In genomic region chr18:54945726-54946125, GRCh38 we compare ENCODE assay signal across 10 cellular contexts. TPM values are rescaled to one million over a fixed set of nuclear protein-coding genes. Genes with fewer than 3 reads are reported as not detected.
DNase-seq lines count a peak whose midpoint lies in the region; ATAC-seq, FAIRE-seq and TF ChIP-seq lines count a peak whose summit lies in the region.
"Had no signal": no experiment of that assay in that cellular context is flagged by ENCODE, and none has a peak within 500 bp of the region (broad histone marks: within the 10 kb centered on the region; RNA-seq: fewer than 3 reads in every experiment).

No MANE protein-coding gene starts in this region.

- POLR2A ChIA-PET in A673 (lab: Charles Lee; ENCODE audit: low non-redundant PET), result interaction anchor here (0.5 kb wide), 1 partner anchor 80 kb away, joined by 4 read pairs; no protein-coding TSS in a partner anchor
- POLR2A ChIA-PET in GM12878 (lab: Charles Lee), result no interaction called here

- no peak overlapping the region for H3K18ac ChIP-seq in mesenchymal stem cell (ENCODE audit: low read depth in 1 of 2, low read length in 2 of 2)

- intact Hi-C loops in A673 (cut with micrococcal nuclease; ENCODE audit: unreplicated experiment), result no loop called here
- intact Hi-C loops in GM12878 (cut with micrococcal nuclease; ENCODE audit: unreplicated experiment), result no loop called here

- TF ChIP-seq CTCF in A673 (conservative IDR thresholded peaks at IDR 0.05; ENCODE audit: low read depth, low read length), result no peak
- no peak for TF ChIP-seq CTCF in HL-60 (IDR thresholded peaks at IDR 0.05; ENCODE audit: insufficient read depth, low read length)
- no peak for TF ChIP-seq CTCF in GM12878 (IDR thresholded peaks at IDR 0.05 in 2 of 3, conservative IDR thresholded peaks at IDR 0.05 in 1 of 3; ENCODE audit: control insufficient read depth in 2 of 3, extremely low read depth in 1 of 3, insufficient read depth in 1 of 3, low read depth in 3 of 3, low read length in 3 of 3)

- no peak overlapping the region for H3K27ac ChIP-seq in A673 (ENCODE audit: low read depth, low read length, poor library complexity, severe bottlenecking)
- H3K27ac ChIP-seq in HL-60 (replicated peaks), result no peak overlapping the region
- no peak overlapping the region for H3K27ac ChIP-seq in GM12878 (ENCODE audit: control insufficient read depth, insufficient read depth)
- no peak overlapping the region for H3K27ac ChIP-seq in mesenchymal stem cell (ENCODE audit: low read length, poor library complexity, severe bottlenecking)

- no peak for TF ChIP-seq EP300 in GM12878 (IDR thresholded peaks at IDR 0.05; ENCODE audit: borderline replicate concordance in 1 of 2, control insufficient read depth in 1 of 2, low read depth in 2 of 2, low read length in 2 of 2)

- ATAC-seq in GM12878 (no peak), HG03432 (IDR thresholded peaks at IDR 0.05; ENCODE audit: unreplicated experiment) (no peak)

- CTCF ChIA-PET in A673 (lab: Charles Lee) (interaction anchor here (0.5 kb wide), 1 partner anchor 37 kb away, joined by 4 read pairs; no protein-coding TSS in a partner anchor), GM12878 (lab: Yijun Ruan, JAX) (interaction anchor here (0.7 to 0.9 kb wide), 2 partner anchors 9 to 34 kb away, joined by 3 read pairs; no protein-coding TSS in a partner anchor)

- H3K9ac ChIP-seq in GM12878 (ENCODE audit: control insufficient read depth, insufficient read depth, low read length), result no peak overlapping the region
- peak overlapping the region; percentile 86 for H3K9ac ChIP-seq in mesenchymal stem cell (ENCODE audit: low read length)

- H3K36me3 ChIP-seq in A673 (ENCODE audit: insufficient read depth, low read length, poor library complexity, severe bottlenecking) (no peaks in the 10 kb centered on the region), GM12878 (ENCODE audit: control insufficient read depth in 2 of 2, insufficient read depth in 2 of 2, low read length in 1 of 2) (no peaks in the 10 kb centered on the region), mesenchymal stem cell (ENCODE audit: control insufficient read depth in 1 of 2, insufficient read depth in 2 of 2, low read depth in 1 of 2, low read length in 2 of 2) (no peaks in the 10 kb centered on the region)

- H2BK12ac ChIP-seq in mesenchymal stem cell (ENCODE audit: low read length in 2 of 2), result no peak overlapping the region

- no peaks in the 10 kb centered on the region for H3K79me1 ChIP-seq in mesenchymal stem cell (replicated peaks; ENCODE audit: low read length, poor library complexity, severe bottlenecking)

- no peak overlapping the region for H3K14ac ChIP-seq in mesenchymal stem cell (ENCODE audit: low read length in 2 of 2)

- no peak for TF ChIP-seq RAD21 in GM12878 (IDR thresholded peaks at IDR 0.05; ENCODE audit: insufficient read depth, low read depth, low read length)

- H3K9me3 ChIP-seq in A673 (ENCODE audit: low read depth, low read length, poor library complexity, severe bottlenecking) (no peaks in the 10 kb centered on the region), GM12878 (replicated peaks; ENCODE audit: control insufficient read depth, insufficient read depth, low read length) (no peaks in the 10 kb centered on the region), mesenchymal stem cell (ENCODE audit: control insufficient read depth, low read length) (no peaks in the 10 kb centered on the region)

- DNase-seq in A673 (ENCODE audit: low spot score) (no peak), HL-60 (ENCODE audit: low read depth in 1 of 2, low spot score in 1 of 2) (no peak), GM12878 (ENCODE audit: low read depth, low spot score) (no peak), mesenchymal stem cell (no peak), HK-2 (ENCODE audit: unreplicated experiment) (no peak), NCI-H748 (lab: John Stamatoyannopoulos, UW; ENCODE audit: unreplicated experiment) (no peak), GF-D8 (lab: John Stamatoyannopoulos, UW) (no peak)
- DNase-seq: anterior cingulate cortex, DMS79 had no signal

- FAIRE-seq in GM12878 (lab: Jason Lieb, UNC), result no peak

- BruUV-seq in A673 (replicated peaks; lab: Mats Ljungman, UMichigan) (no TSS peak), GM12878 (replicated peaks; lab: Mats Ljungman, UMichigan) (no TSS peak)

- WGBS in GM12878 (ENCODE audit: insufficient coverage, insufficient replicate concordance, low lambda C conversion rate, missing lambda C conversion rate), result 97% methylated on average over 2 of the region's 2 CpGs
- WGBS in mesenchymal stem cell, result 100% methylated on average over 2 of the region's 2 CpGs

- no peak overlapping the region for H2BK15ac ChIP-seq in mesenchymal stem cell (ENCODE audit: low read depth, poor library complexity, severe bottlenecking)

- H3K4me3 ChIP-seq in A673 (ENCODE audit: low read depth, low read length, poor library complexity, severe bottlenecking) (peak overlapping the region; percentile 43), HL-60 (replicated peaks; ENCODE audit: insufficient read depth, low read length) (peak overlapping the region; percentile 43; the same call in 1 of the 2 replicates), GM12878 (peak overlapping the region; percentile 54), mesenchymal stem cell (ENCODE audit: insufficient read depth in 1 of 2, low read depth in 1 of 2, low read length in 2 of 2) (peak overlapping the region in 1 of 2 experiments; percentile 75)

- H4K20me1 ChIP-seq in GM12878 (ENCODE audit: control insufficient read depth, insufficient read depth), result no peaks in the 10 kb centered on the region

- peak overlapping the region in 1 of 2 experiments; percentile 67 for H3K4ac ChIP-seq in mesenchymal stem cell (ENCODE audit: low read depth in 1 of 2, low read length in 2 of 2)

- SMC1A ChIA-PET in GM12878 (lab: Charles Lee; ENCODE audit: uncharacterized antibody, unreplicated experiment), result interaction anchor here (0.9 kb wide), 1 partner anchor 12 kb away, joined by 3 read pairs; no protein-coding TSS in a partner anchor

- H3K27me3 ChIP-seq in A673 (replicated peaks; ENCODE audit: insufficient read depth, low read depth, low read length, poor library complexity), result no peaks in the 10 kb centered on the region
- no peaks in the 10 kb centered on the region for H3K27me3 ChIP-seq in HL-60 (ENCODE audit: insufficient read depth, poor library complexity, severe bottlenecking)
- no peaks in the 10 kb centered on the region for H3K27me3 ChIP-seq in GM12878 (replicated peaks in 1 of 2; ENCODE audit: control insufficient read depth in 2 of 2, insufficient read depth in 2 of 2, low read length in 1 of 2)
- no peaks in the 10 kb centered on the region for H3K27me3 ChIP-seq in mesenchymal stem cell (ENCODE audit: control insufficient read depth in 1 of 2, insufficient read depth in 1 of 2, low read length in 2 of 2)

- H3K23ac ChIP-seq in mesenchymal stem cell (ENCODE audit: low read length in 2 of 2), result no peak overlapping the region

- no peak for TF ChIP-seq POLR2A in GM12878 (IDR thresholded peaks at IDR 0.05; ENCODE audit: low read depth, low read length)

- H3K79me2 ChIP-seq in GM12878 (ENCODE audit: control insufficient read depth, insufficient read depth, low read length), result no peaks in the 10 kb centered on the region

- H4K8ac ChIP-seq in mesenchymal stem cell (ENCODE audit: low read length), result peak overlapping the region; percentile 45

- H3K4me2 ChIP-seq in GM12878 (ENCODE audit: control insufficient read depth, insufficient read depth) (peak overlapping the region; percentile 73), mesenchymal stem cell (ENCODE audit: low read length, poor library complexity, severe bottlenecking) (no peak overlapping the region)

- H2BK5ac ChIP-seq in mesenchymal stem cell (ENCODE audit: low read depth, low read length, poor library complexity, severe bottlenecking), result no peak overlapping the region

- H2AFZ ChIP-seq in GM12878 (ENCODE audit: control insufficient read depth, low read depth, low read length) (peak overlapping the region; percentile 54), mesenchymal stem cell (ENCODE audit: low read depth, low read length) (no peak overlapping the region)

- no peak overlapping the region for H2AK5ac ChIP-seq in mesenchymal stem cell (ENCODE audit: low read length, severe bottlenecking)

- no peak overlapping the region for H2BK120ac ChIP-seq in mesenchymal stem cell (ENCODE audit: low read depth, low read length)

- H4K91ac ChIP-seq in mesenchymal stem cell (ENCODE audit: low read length), result no peak overlapping the region

- H3K4me1 ChIP-seq in A673 (ENCODE audit: insufficient read depth, low read length, poor library complexity, severe bottlenecking) (no peaks in the 10 kb centered on the region), GM12878 (ENCODE audit: control insufficient read depth, insufficient read depth, low read length) (no peaks in the 10 kb centered on the region), mesenchymal stem cell (ENCODE audit: control insufficient read depth, insufficient read depth, low read depth, low read length) (peaks cover 2% of the 10 kb centered on the region)

- RAD21 ChIA-PET in GM12878 (lab: Charles Lee; ENCODE audit: unreplicated experiment), result no interaction called here

- in situ Hi-C loops in GM12878 (cut with MboI), result no loop called here

TF ChIP-seq in GM12878, 131 proteins besides CTCF, POLR2A, EP300 and RAD21 (continues in another document):
- no peak for TF ChIP-seq SIX5 (IDR thresholded peaks at IDR 0.05; ENCODE audit: low read depth, low read length, severe bottlenecking)

RNA-seq across cellular contexts. Expression of gene CCDC68, which starts 13.5 kb away (rescaled TPM):
- total RNA-seq in A673 (2021), result not detected in 2 replicates
- total RNA-seq in GM12878 (2013; cell fraction: nucleolus; rRNA removed), result 0.10 TPM in 1 of 2 replicates, not detected in the other
- total RNA-seq in GM12878 (2014; rRNA removed), result not detected in 2 replicates
- not detected in 2 replicates for total RNA-seq in GM12878 (2014; rRNA removed; fragmentation: Illumina TruSeq; extraction: Trizol)
- total RNA-seq in GM12878 (2021), result not detected in 2 replicates
- polyA plus RNA-seq in GM12878 (2011; ENCODE audit: low read depth), result not detected
- polyA plus RNA-seq in GM12878 (2011; rRNA removed), result 0.04 TPM in 2 replicates
- not detected in 2 replicates for polyA plus RNA-seq in GM12878 (2011; cell fraction: cytosol; rRNA removed)
- 0.03 TPM in 1 of 2 replicates, not detected in the other for polyA plus RNA-seq in GM12878 (2011; cell fraction: nucleus; rRNA removed)
- 0.03 TPM in 1 of 2 replicates, not detected in the other for polyA plus RNA-seq in GM12878 (2012)
- polyA plus RNA-seq in GM12878 (2014; fragmentation: Illumina TruSeq; extraction: Trizol), result not detected in 2 replicates
- polyA plus RNA-seq in GM12878 (2014; fragmentation: Nextera tagmentation; extraction: Ambion mirVana), result not detected
- not detected in 2 replicates for polyA plus RNA-seq in GM12878 (2014; rRNA removed)
- not detected for polyA plus RNA-seq in GM12878 (2016; fragmentation: Nextera tagmentation; extraction: Ambion mirVana)
- not detected in 2 replicates for polyA minus RNA-seq in GM12878 (2011; rRNA and poly(A)+ RNA removed)
- not detected in 2 replicates for polyA minus RNA-seq in GM12878 (2011; cell fraction: cytosol; rRNA and poly(A)+ RNA removed)
- polyA minus RNA-seq in GM12878 (2011; cell fraction: nucleus; rRNA and poly(A)+ RNA removed), result not detected in 2 replicates
- polyA plus RNA-seq in mesenchymal stem cell (2013, experiment 1 of 2), result 155 TPM
- polyA plus RNA-seq in mesenchymal stem cell (2013, experiment 2 of 2), result 147 TPM
